ENCODE assay signal across 23 cellular contexts in the genomic region with DNA sequence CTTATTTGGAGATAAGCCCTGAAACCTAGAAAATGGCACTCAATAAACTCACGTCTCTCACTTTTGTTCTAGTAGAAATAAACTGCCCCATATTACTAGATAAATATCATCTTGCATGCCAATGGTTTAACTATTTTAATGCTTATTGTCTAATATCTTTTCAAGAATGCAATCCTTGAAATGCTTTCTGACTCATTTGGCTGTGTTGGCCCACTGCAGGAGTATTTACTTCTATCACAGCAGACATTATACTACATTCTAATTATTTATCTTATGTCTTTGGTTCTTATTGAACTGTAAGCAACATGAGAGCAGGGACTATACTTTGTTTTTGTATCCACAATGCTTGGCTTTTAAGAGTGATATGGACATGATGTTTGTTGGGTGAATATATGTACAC.
"Had no signal": no experiment of that assay in that cellular context is flagged by ENCODE, and none has a peak within 500 bp of the region (broad histone marks: within the 10 kb centered on the region; RNA-seq: fewer than 3 reads in every experiment).

No MANE protein-coding gene starts in this region.

- H3K9me3 ChIP-seq: left ventricle myocardium inferior, spleen, thoracic aorta had no signal

- H3K9ac ChIP-seq: neural progenitor cell had no signal

- DNase-seq: activated B cell treated with CpG ODN at 0.5 μM for 24 hours; activated CD4-positive, alpha-beta T cell treated with anti-CD3 and anti-CD28 coated beads for 36 hours; activated CD8-positive, alpha-beta memory T cell treated with anti-CD3 and anti-CD28 coated beads, Interleukin-2, amount 10 ng/mL, durations not matched to agents 7 days and 5 days; activated CD8-positive, alpha-beta T cell treated with anti-CD3 and anti-CD28 coated beads, Interleukin-2, amount 10 ng/mL, durations not matched to agents 7 days and 5 days; activated T-cell treated with anti-CD3 and anti-CD28 coated beads, Interleukin-2, amount 50 U/mL, for 48 hours; aorta; brain microvascular endothelial cell; cortex of kidney; foreskin melanocyte; islet precursor cell; left ventricle myocardium inferior; mesendoderm; natural killer cell; right cardiac atrium; spleen; stimulated activated CD4-positive, alpha-beta T cell treated with anti-CD3 and anti-CD28 coated beads, Interleukin-2, amount 100 ng/mL, for 48 hours; stimulated activated naive CD8-positive, alpha-beta T cell treated with anti-CD3 and anti-CD28 coated beads, Interleukin-15, Interleukin-2, amounts not matched to agents 100 U/mL and 50 U/mL, for 24 hours; trophoblast cell had no signal

- H3K36me3 Mint-ChIP-seq: activated CD8-positive, alpha-beta memory T cell treated with anti-CD3 and anti-CD28 coated beads, Interleukin-2, amount 10 ng/mL, durations not matched to agents 7 days and 5 days; activated naive CD4-positive, alpha-beta T cell treated with anti-CD3 and anti-CD28 coated beads, Interleukin-2, amount 50 U/mL, for 24 hours; natural killer cell; neural progenitor cell had no signal

- ATAC-seq: activated CD4-positive, alpha-beta T cell treated with anti-CD3 and anti-CD28 coated beads for 36 hours; activated CD8-positive, alpha-beta memory T cell treated with anti-CD3 and anti-CD28 coated beads, Interleukin-2, amount 10 ng/mL, durations not matched to agents 7 days and 5 days; activated CD8-positive, alpha-beta T cell treated with anti-CD3 and anti-CD28 coated beads, Interleukin-2, amount 10 ng/mL, durations not matched to agents 7 days and 5 days; natural killer cell; right cardiac atrium; stimulated activated naive CD8-positive, alpha-beta T cell treated with anti-CD3 and anti-CD28 coated beads, Interleukin-15, Interleukin-2, amounts not matched to agents 100 U/mL and 50 U/mL, for 24 hours had no signal

- H3K36me3 ChIP-seq: brain microvascular endothelial cell, left ventricle myocardium inferior, neural progenitor cell, spleen, thoracic aorta had no signal

- H3K27me3 ChIP-seq: brain microvascular endothelial cell, neural progenitor cell, spleen had no signal

- H3K4me1 ChIP-seq: left ventricle myocardium inferior, spleen had no signal

- H2AFZ ChIP-seq: neural progenitor cell had no signal

- H3K27ac Mint-ChIP-seq: activated B cell treated with CpG ODN at 0.5 μM for 24 hours; activated CD4-positive, alpha-beta T cell treated with anti-CD3 and anti-CD28 coated beads for 36 hours; activated CD8-positive, alpha-beta memory T cell treated with anti-CD3 and anti-CD28 coated beads, Interleukin-2, amount 10 ng/mL, durations not matched to agents 7 days and 5 days; activated CD8-positive, alpha-beta T cell treated with anti-CD3 and anti-CD28 coated beads, Interleukin-2, amount 10 ng/mL, durations not matched to agents 7 days and 5 days; activated naive CD4-positive, alpha-beta T cell treated with anti-CD3 and anti-CD28 coated beads, Interleukin-2, amount 50 U/mL, for 24 hours; activated T-helper 2 cell treated with anti-CD3 and anti-CD28 coated beads, Interferon-gamma antibody, Interleukin-2, Interleukin-4, amounts not matched to agents 10 μg/mL and 5 μg/mL and 100 μg/mL, durations not matched to agents 14 hours and 24 hours and 36 hours; natural killer cell; neural progenitor cell had no signal

- H3K4me2 ChIP-seq: neural progenitor cell had no signal

- H3K9me3 Mint-ChIP-seq: activated B cell treated with CpG ODN at 0.5 μM for 24 hours; activated naive CD4-positive, alpha-beta T cell treated with anti-CD3 and anti-CD28 coated beads, Interleukin-2, amount 50 U/mL, for 24 hours; activated T-helper 2 cell treated with anti-CD3 and anti-CD28 coated beads, Interferon-gamma antibody, Interleukin-2, Interleukin-4, amounts not matched to agents 10 μg/mL and 5 μg/mL and 100 μg/mL, durations not matched to agents 14 hours and 24 hours and 36 hours; natural killer cell; neural progenitor cell had no signal

- H3K4me3 ChIP-seq: left ventricle myocardium inferior, lung, neural progenitor cell, spleen, thoracic aorta had no signal

- H3K27ac ChIP-seq: brain microvascular endothelial cell, left ventricle myocardium inferior, neural progenitor cell, spleen, thoracic aorta had no signal
